ENCODE assay signal across 13 cellular contexts in the genomic region with DNA sequence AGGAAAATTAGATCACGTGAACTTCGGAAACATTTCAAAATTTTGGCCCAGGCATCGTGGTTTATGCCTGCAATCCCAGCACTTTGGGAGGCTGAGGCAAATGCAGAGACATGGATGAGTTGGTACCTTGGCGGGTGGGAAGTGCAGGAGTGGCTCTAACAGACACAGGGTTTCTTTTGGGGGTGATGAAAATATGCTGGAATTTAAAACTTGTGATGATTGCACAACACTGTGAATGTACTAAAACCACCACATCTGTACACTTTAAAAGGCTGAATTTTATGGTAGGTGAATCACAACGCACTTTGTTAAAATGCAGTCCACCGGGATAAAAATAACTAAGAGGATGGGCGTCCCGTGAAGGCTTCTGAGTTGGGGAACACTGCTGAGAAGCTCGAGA. TPM values are rescaled to one million over a fixed set of nuclear protein-coding genes. Genes with fewer than 3 reads are reported as not detected.
A peak's percentile ranks its signal among the peaks of the same experiment; 100 is the strongest.
DNase-seq lines count a peak whose midpoint lies in the region; ATAC-seq and TF ChIP-seq lines count a peak whose summit lies in the region.
"Had no signal": no experiment of that assay in that cellular context is flagged by ENCODE, and none has a peak within 500 bp of the region (broad histone marks: within the 10 kb centered on the region; RNA-seq: fewer than 3 reads in every experiment).

No MANE protein-coding gene starts in this region.

- intact Hi-C loops in activated CD8-positive, alpha-beta T cell treated with anti-CD3 and anti-CD28 coated beads for 36 hours (cut with micrococcal nuclease) = no loop called here

- H4K20me1 ChIP-seq in hepatocyte (ENCODE audit: insufficient read depth, poor library complexity, severe bottlenecking) = peaks cover 61% of the 10 kb centered on the region

- H3K4me1 ChIP-seq in hepatocyte (ENCODE audit: insufficient read depth) (peaks cover 18% of the 10 kb centered on the region), suprapubic skin (peaks cover 72% of the 10 kb centered on the region)

- peak overlapping the region; percentile 24 for H3K27ac ChIP-seq in hepatocyte
- H3K27ac ChIP-seq in suprapubic skin = peak overlapping the region; percentile 73
- H3K27ac ChIP-seq: 22Rv1, PC-9 had no signal

- TF ChIP-seq CTCF in astrocyte of the spinal cord (IDR thresholded peaks at IDR 0.05; ENCODE audit: low read depth, low read length) = no peak
- TF ChIP-seq CTCF in hepatocyte (IDR thresholded peaks at IDR 0.05; ENCODE audit: poor library complexity) = no peak
- TF ChIP-seq CTCF in suprapubic skin (IDR thresholded peaks at IDR 0.05) = no peak
- no peak for TF ChIP-seq CTCF in activated CD8-positive, alpha-beta T cell treated with anti-CD3 and anti-CD28 coated beads for 36 hours (IDR thresholded peaks at IDR 0.05)

- CTCF ChIA-PET in activated CD8-positive, alpha-beta T cell treated with anti-CD3 and anti-CD28 coated beads for 36 hours (lab: Charles Lee) = interaction anchor here (0.8 to 1.6 kb wide), 2 partner anchors 11 to 14 kb away, joined by 3 read pairs; no protein-coding TSS in a partner anchor

- H2AFZ ChIP-seq in hepatocyte = no peak overlapping the region
- H2AFZ ChIP-seq: parathyroid adenoma, PC-9 had no signal

- no peak overlapping the region for H3K27ac Mint-ChIP-seq in activated CD8-positive, alpha-beta T cell treated with anti-CD3 and anti-CD28 coated beads for 36 hours

- H3K27me3 ChIP-seq in hepatocyte (no peaks in the 10 kb centered on the region), suprapubic skin (no peaks in the 10 kb centered on the region)

- no peaks in the 10 kb centered on the region for H3K9me3 ChIP-seq in hepatocyte (ENCODE audit: low read depth)
- H3K9me3 ChIP-seq in suprapubic skin = no peaks in the 10 kb centered on the region

- H3K36me3 ChIP-seq in hepatocyte (replicated peaks; ENCODE audit: insufficient read depth, low read depth) = no peaks in the 10 kb centered on the region
- H3K36me3 ChIP-seq in suprapubic skin = peaks cover 7% of the 10 kb centered on the region

- H3K79me2 ChIP-seq in hepatocyte = peaks cover 91% of the 10 kb centered on the region

- 78% methylated on average over 9 of the region's 9 CpGs for WGBS in hepatocyte (ENCODE audit: low lambda C conversion rate, missing lambda C conversion rate)
- WGBS in suprapubic skin = 64% methylated on average over 9 of the region's 9 CpGs

- no peaks in the 10 kb centered on the region for H3K9me2 ChIP-seq in hepatocyte (replicated peaks; ENCODE audit: insufficient read depth)

- H3K36me3 Mint-ChIP-seq in activated CD8-positive, alpha-beta T cell treated with anti-CD3 and anti-CD28 coated beads for 36 hours (ENCODE audit: low read depth) = peaks cover 8% of the 10 kb centered on the region

- in situ Hi-C loops in astrocyte of the spinal cord (cut with HindIII; ENCODE audit: low sequenced_read_pairs) = no loop called here

- H3K4me3 Mint-ChIP-seq in activated CD8-positive, alpha-beta T cell treated with anti-CD3 and anti-CD28 coated beads for 36 hours = no peak overlapping the region

- no peak overlapping the region for H3K4me3 ChIP-seq in astrocyte of the spinal cord (ENCODE audit: low read depth, low read length)
- no peak overlapping the region for H3K4me3 ChIP-seq in hepatocyte
- no peak overlapping the region for H3K4me3 ChIP-seq in suprapubic skin
- H3K4me3 ChIP-seq: PC-9 had no signal

- TF ChIP-seq EP300 in suprapubic skin (IDR thresholded peaks at IDR 0.05) = no peak

- peak overlapping the region; percentile 12 for H3K4me2 ChIP-seq in hepatocyte
- H3K4me2 ChIP-seq: PC-9 had no signal

- H3K4me1 Mint-ChIP-seq in activated CD8-positive, alpha-beta T cell treated with anti-CD3 and anti-CD28 coated beads for 36 hours (ENCODE audit: low read depth) = peaks cover 29% of the 10 kb centered on the region

- H3K27me3 Mint-ChIP-seq in activated CD8-positive, alpha-beta T cell treated with anti-CD3 and anti-CD28 coated beads for 36 hours = no peaks in the 10 kb centered on the region

- no peak for TF ChIP-seq POLR2A in suprapubic skin (IDR thresholded peaks at IDR 0.05)

- no peak for ATAC-seq in activated CD8-positive, alpha-beta T cell treated with anti-CD3 and anti-CD28 coated beads for 36 hours

- peak; percentile 25 for DNase-seq in NOMO-1 treated with DMSO at 0.1 percent for 48 hours (lab: John Stamatoyannopoulos, UW; ENCODE audit: unreplicated experiment)
- DNase-seq in NOMO-1 treated with dmso at 0.1 percent for 144 hours (lab: John Stamatoyannopoulos, UW; ENCODE audit: unreplicated experiment) = no peak
- peak; percentile 85 for DNase-seq in astrocyte of the spinal cord (ENCODE audit: low read depth, low spot score)
- no peak for DNase-seq in hepatocyte (ENCODE audit: low spot score)
- peak in 1 of 2 donors; percentile 66 for DNase-seq in suprapubic skin (ENCODE audit: low spot score in 2 of 2)
- no peak for DNase-seq in activated CD8-positive, alpha-beta T cell treated with anti-CD3 and anti-CD28 coated beads for 36 hours
- DNase-seq in NCI-H345 treated with DMSO at 0.1 percent for 48 hours (lab: John Stamatoyannopoulos, UW; ENCODE audit: unreplicated experiment) = no peak
- no peak for DNase-seq in NCI-H2171 (lab: John Stamatoyannopoulos, UW)
- DNase-seq: amniotic stem cell, NCI-H1436, PC-9 had no signal

- POLR2A ChIA-PET in activated CD8-positive, alpha-beta T cell treated with anti-CD3 and anti-CD28 coated beads for 36 hours (lab: Charles Lee) = interaction anchor here (1.8 kb wide), 1 partner anchor 11 kb away, joined by 5 read pairs; no protein-coding TSS in a partner anchor

- H3K9me3 Mint-ChIP-seq in activated CD8-positive, alpha-beta T cell treated with anti-CD3 and anti-CD28 coated beads for 36 hours = no peaks in the 10 kb centered on the region

RNA-seq across cellular contexts. Expression of gene MLLT1, which starts 47.2 kb away (rescaled TPM):
- total RNA-seq in hepatocyte (13.6 and 17.2 TPM in 2 replicates), suprapubic skin (10 to 100 TPM; 16.0 to 29.0 (median 22.7) TPM)
- 22.9 and 23.3 TPM in 2 replicates for polyA plus RNA-seq in hepatocyte
- 10 to 100 TPM; 41.4 to 44.6 TPM for total RNA-seq in activated CD8-positive, alpha-beta T cell treated with anti-CD3 and anti-CD28 coated beads for 36 hours

Comparison
In these comparisons a context has a peak if more than half of its experiments do, and no peak if none do; other contexts are left out.
1. DNase-seq: peak in NOMO-1 treated with DMSO at 0.1 percent for 48 hours (single experiment) and astrocyte of the spinal cord (single experiment); none in NOMO-1 treated with dmso at 0.1 percent for 144 hours (single experiment), hepatocyte (single experiment), activated CD8-positive, alpha-beta T cell treated with anti-CD3 and anti-CD28 coated beads for 36 hours (single experiment), NCI-H345 treated with DMSO at 0.1 percent for 48 hours (single experiment) and NCI-H2171 (single experiment).